11 cellular contexts compared by ENCODE assay signal in genomic region chr10:117542706-117543244, GRCh38. TPM values are rescaled to one million over a fixed set of nuclear protein-coding genes. Genes with fewer than 3 reads are reported as not detected.
DNase-seq lines count a peak whose midpoint lies in the region; ATAC-seq and TF ChIP-seq lines count a peak whose summit lies in the region.
"Had no signal": no experiment of that assay in that cellular context is flagged by ENCODE, and none has a peak within 500 bp of the region (broad histone marks: within the 10 kb centered on the region; RNA-seq: fewer than 3 reads in every experiment).

TSS of gene EMX2 (plus strand) at chr10:117542746. CDS start at chr10:117543268, 522 bp downstream.

- peak within 1 kb of the TSS; percentile 51 for H3K4me3 Mint-ChIP-seq in central memory CD8-positive, alpha-beta T cell

- no peaks in the 10 kb centered on the region for H3K36me3 ChIP-seq in heart left ventricle
- no peaks in the 10 kb centered on the region for H3K36me3 ChIP-seq in muscle layer of duodenum (ENCODE audit: control insufficient read depth in 1 of 2, insufficient read depth in 2 of 2, low read length in 2 of 2)
- no peaks in the 10 kb centered on the region for H3K36me3 ChIP-seq in upper lobe of right lung

- ATAC-seq in heart left ventricle, result no peak
- no peak for ATAC-seq in central memory CD8-positive, alpha-beta T cell (replicated peaks; ENCODE audit: extremely low read depth, poor library complexity, severe bottlenecking)
- no peak for ATAC-seq in upper lobe of right lung
- ATAC-seq: effector memory CD8-positive, alpha-beta T cell had no signal

- H3K4me1 Mint-ChIP-seq in central memory CD8-positive, alpha-beta T cell, result peaks cover 15% of the 10 kb centered on the region

- peaks cover 83% of the 10 kb centered on the region for H3K27me3 Mint-ChIP-seq in central memory CD8-positive, alpha-beta T cell

- no peak for DNase-seq in heart left ventricle
- DNase-seq in cardiac septum (ENCODE audit: low spot score), result no peak
- no peak for DNase-seq in central memory CD8-positive, alpha-beta T cell (ENCODE audit: low spot score in 2 of 2)
- DNase-seq in upper lobe of right lung, result no peak
- DNase-seq in activated gamma-delta T cell treated with Interleukin-2 at 50 U/mL for 16 hours, result no peak
- no peak for DNase-seq in central memory CD4-positive, alpha-beta T cell
- no peak for DNase-seq in T-helper 9 cell
- DNase-seq: effector memory CD8-positive, alpha-beta T cell; NCI-H2227 treated with DMSO at 0.1 percent for 48 hours had no signal

- no peak for TF ChIP-seq POLR2A in heart left ventricle (IDR thresholded peaks at IDR 0.05)

- H3K4me1 ChIP-seq in heart left ventricle (peaks cover 1 to 54% (median 28%) of the 10 kb centered on the region in 12 donors), muscle layer of duodenum (ENCODE audit: control insufficient read depth in 1 of 2, insufficient read depth in 2 of 2, low read length in 2 of 2) (peaks cover 0 to 57% of the 10 kb centered on the region in 2 donors), upper lobe of right lung (peaks cover 28% of the 10 kb centered on the region)

- H3K4me3 ChIP-seq in heart left ventricle, result peak within 1 kb of the TSS; percentile 7 to 55 (median 36)
- H3K4me3 ChIP-seq in muscle layer of duodenum (ENCODE audit: low read depth in 1 of 2, low read length in 2 of 2), result peak within 1 kb of the TSS; percentile 30 to 52
- H3K4me3 ChIP-seq in upper lobe of right lung, result peak within 1 kb of the TSS; percentile 4

- H3K36me3 Mint-ChIP-seq in central memory CD8-positive, alpha-beta T cell (ENCODE audit: insufficient read depth), result no peaks in the 10 kb centered on the region

- 2 to 5% (median 5%) methylated on average over 27 of the region's 27 CpGs for WGBS in heart left ventricle, 4 donors

- peaks cover 60 to 100% (median 96%) of the 10 kb centered on the region in 9 donors for H3K27me3 ChIP-seq in heart left ventricle
- peaks cover 85% of the 10 kb centered on the region for H3K27me3 ChIP-seq in muscle layer of duodenum (ENCODE audit: low read depth, low read length)
- H3K27me3 ChIP-seq in upper lobe of right lung, result peaks cover 98% of the 10 kb centered on the region

- no peaks in the 10 kb centered on the region for H3K9me3 Mint-ChIP-seq in central memory CD8-positive, alpha-beta T cell
- H3K9me3 Mint-ChIP-seq: effector memory CD8-positive, alpha-beta T cell had no signal

- TF ChIP-seq CTCF in heart left ventricle (IDR thresholded peaks at IDR 0.05) (no peak), upper lobe of right lung (IDR thresholded peaks at IDR 0.05) (no peak)

- H3K27ac Mint-ChIP-seq in central memory CD8-positive, alpha-beta T cell (ENCODE audit: low read depth), result no peak within 1 kb of the TSS
- H3K27ac Mint-ChIP-seq: effector memory CD8-positive, alpha-beta T cell had no signal

- H3K27ac ChIP-seq in heart left ventricle, result peak within 1 kb of the TSS in 1 of 12 donors; percentile 19
- no peak within 1 kb of the TSS for H3K27ac ChIP-seq in muscle layer of duodenum (ENCODE audit: low read length)
- no peak within 1 kb of the TSS for H3K27ac ChIP-seq in upper lobe of right lung

- H3K9me3 ChIP-seq in heart left ventricle, result no peaks in the 10 kb centered on the region
- H3K9me3 ChIP-seq in muscle layer of duodenum (ENCODE audit: control insufficient read depth in 1 of 2, low read length in 2 of 2), result no peaks in the 10 kb centered on the region
- H3K9me3 ChIP-seq in upper lobe of right lung, result no peaks in the 10 kb centered on the region

- intact Hi-C loops in heart left ventricle (cut with DNase I), result no loop called here
- intact Hi-C loops in cardiac septum (cut with DNase I), result loop anchor here (10.0 kb wide), 1 partner anchor 562 kb away; no protein-coding TSS in a partner anchor
- intact Hi-C loops in upper lobe of right lung (cut with DNase I), result no loop called here

RNA-seq across cellular contexts. Expression of gene EMX2, which starts in this region (rescaled TPM):
- total RNA-seq in heart left ventricle, result under 1 TPM in 5 of 9 donors, not detected in 4; 0.13 to 0.54 (median 0.35) TPM
- under 1 TPM; 0.06 to 0.19 TPM for polyA plus RNA-seq in heart left ventricle
- 0.19 TPM for total RNA-seq in cardiac septum
- not detected for total RNA-seq in upper lobe of right lung
- total RNA-seq: pulmonary artery endothelial cell had no signal
